11 cellular contexts compared by ENCODE assay signal in the genomic region with DNA sequence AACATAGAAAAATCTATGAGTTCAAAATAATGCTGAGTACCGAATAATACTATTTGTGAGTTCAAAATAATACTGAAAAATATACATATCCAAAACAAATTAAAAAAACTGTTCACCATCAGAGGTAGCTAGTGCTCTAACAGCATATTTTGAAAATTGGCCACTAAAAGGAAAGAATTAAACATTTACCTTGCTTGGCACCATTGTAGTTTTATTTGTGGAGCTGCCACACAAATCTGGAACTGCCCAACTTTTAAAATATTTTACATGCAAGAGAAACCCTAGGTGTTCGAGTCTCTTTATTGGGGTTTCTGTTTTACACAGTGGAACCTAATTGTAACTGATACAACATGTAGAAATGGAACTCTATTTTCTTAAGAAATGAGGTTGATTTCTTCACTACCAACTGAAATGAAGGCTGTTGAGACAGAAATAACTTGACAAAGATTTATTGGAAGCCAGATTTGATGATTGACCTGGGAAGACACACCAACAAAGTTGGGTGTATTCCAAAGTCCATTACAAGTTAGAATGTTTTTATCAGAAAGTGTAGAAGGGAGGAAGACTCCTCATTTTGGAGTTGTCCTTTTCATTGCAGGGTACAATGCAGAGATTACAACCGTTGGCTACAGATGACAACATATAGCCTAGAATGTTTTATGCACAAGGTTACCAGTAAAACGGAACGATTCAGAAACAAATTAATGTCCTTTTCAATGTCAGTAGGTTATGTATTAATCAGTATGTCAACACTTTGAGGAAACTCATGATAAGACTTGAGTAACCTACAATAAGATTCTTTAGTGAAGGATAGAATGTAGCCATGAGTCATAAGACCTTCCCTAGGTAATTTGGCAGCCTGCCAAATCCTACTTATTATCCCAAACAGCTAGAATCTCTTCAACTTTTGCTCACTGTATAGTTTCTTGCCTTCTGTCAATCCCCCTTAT.
A peak's percentile ranks its signal among the peaks of the same experiment; 100 is the strongest.
DNase-seq lines count a peak whose midpoint lies in the region; ATAC-seq lines count a peak whose summit lies in the region.
"Had no signal": no experiment of that assay in that cellular context is flagged by ENCODE, and none has a peak within 500 bp of the region (broad histone marks: within the 10 kb centered on the region; RNA-seq: fewer than 3 reads in every experiment).

No MANE protein-coding gene starts in this region.

- peak; percentile 17 for DNase-seq in GM23248
- DNase-seq in NCI-H2227 (lab: John Stamatoyannopoulos, UW; ENCODE audit: unreplicated experiment): peak; percentile 52
- DNase-seq in epidermal melanocyte (ENCODE audit: insufficient read length, low spot score): no peak
- no peak for DNase-seq in NCI-H2107 treated with DMSO at 0.1 percent for 48 hours (lab: John Stamatoyannopoulos, UW; ENCODE audit: unreplicated experiment)
- no peak for DNase-seq in NCI-H524 treated with DMSO at 0.1 percent for 48 hours (lab: John Stamatoyannopoulos, UW)
- DNase-seq: activated CD4-positive, alpha-beta T cell treated with anti-CD3 and anti-CD28 coated beads, Interleukin-2, amount 50 U/mL, for 48 hours; naive thymus-derived CD8-positive, alpha-beta T cell; substantia nigra had no signal

- no peak overlapping the region for H3K4me2 ChIP-seq in GM23248 (ENCODE audit: unreplicated experiment)

- H3K27ac ChIP-seq in GM23248 (no peak overlapping the region), duodenal mucosa (ENCODE audit: low read depth, low read length) (no peak overlapping the region), mucosa of rectum (ENCODE audit: low read depth in 2 of 2, low read length in 2 of 2) (peak overlapping the region; percentile 49 to 67)

- in situ Hi-C loops in GM23248 (cut with MboI): no loop called here

- no peaks in the 10 kb centered on the region for H3K36me3 ChIP-seq in GM23248 (ENCODE audit: low read depth)
- no peaks in the 10 kb centered on the region for H3K36me3 ChIP-seq in duodenal mucosa (ENCODE audit: control insufficient read depth in 1 of 2, insufficient read depth in 2 of 2, low read length in 2 of 2)
- H3K36me3 ChIP-seq in mucosa of rectum (ENCODE audit: control insufficient read depth in 2 of 2, insufficient read depth in 2 of 2, low read length in 2 of 2): no peaks in the 10 kb centered on the region

- H3K9me2 ChIP-seq in GM23248 (ENCODE audit: insufficient read depth): no peaks in the 10 kb centered on the region

- H4K20me1 ChIP-seq in GM23248 (ENCODE audit: insufficient read depth): no peaks in the 10 kb centered on the region

- no peak overlapping the region for H2AFZ ChIP-seq in GM23248

- H3K9ac ChIP-seq in GM23248 (no peak overlapping the region), duodenal mucosa (ENCODE audit: low read depth in 1 of 2, low read length in 2 of 2) (no peak overlapping the region), mucosa of rectum (ENCODE audit: low read depth in 1 of 2, low read length in 2 of 2) (peak overlapping the region in 1 of 2 donors; percentile 38)

- H3K9me3 ChIP-seq in GM23248 (ENCODE audit: low read depth) (no peaks in the 10 kb centered on the region), duodenal mucosa (ENCODE audit: control insufficient read depth in 1 of 2, low read length in 2 of 2) (no peaks in the 10 kb centered on the region), mucosa of rectum (ENCODE audit: control insufficient read depth in 2 of 2, low read length in 2 of 2) (no peaks in the 10 kb centered on the region)

- 0 out of 2 replicates have a peak, but pooled peaks cover 5% of the 10 kb centered on the region for H3K27me3 ChIP-seq in GM23248 (replicated peaks; ENCODE audit: insufficient read depth)
- no peaks in the 10 kb centered on the region for H3K27me3 ChIP-seq in duodenal mucosa (ENCODE audit: control insufficient read depth in 1 of 2, insufficient read depth in 2 of 2, low read length in 2 of 2)
- H3K27me3 ChIP-seq in mucosa of rectum (ENCODE audit: control insufficient read depth in 2 of 2, insufficient read depth in 2 of 2, low read length in 2 of 2): no peaks in the 10 kb centered on the region

- no peak for ATAC-seq in HG03159 (IDR thresholded peaks at IDR 0.05; ENCODE audit: unreplicated experiment)
- ATAC-seq: naive thymus-derived CD8-positive, alpha-beta T cell had no signal

- H3K4me3 ChIP-seq in GM23248: no peak overlapping the region
- H3K4me3 ChIP-seq in duodenal mucosa (ENCODE audit: low read depth in 1 of 2, low read length in 2 of 2): peak overlapping the region; percentile 34 to 46
- H3K4me3 ChIP-seq in mucosa of rectum (ENCODE audit: low read length in 2 of 2): peak overlapping the region; percentile 6 to 14

- H3K4me1 ChIP-seq in GM23248 (ENCODE audit: insufficient read depth): 0 out of 2 replicates have a peak, but pooled peaks cover 6% of the 10 kb centered on the region
- peaks cover 5 to 32% of the 10 kb centered on the region in 2 donors for H3K4me1 ChIP-seq in duodenal mucosa (ENCODE audit: control insufficient read depth in 1 of 2, insufficient read depth in 2 of 2, low read length in 2 of 2)
- H3K4me1 ChIP-seq in mucosa of rectum (ENCODE audit: control insufficient read depth in 2 of 2, insufficient read depth in 2 of 2, low read length in 2 of 2): peaks cover 14 to 16% of the 10 kb centered on the region in 2 donors

- no peaks in the 10 kb centered on the region for H3K79me2 ChIP-seq in GM23248 (ENCODE audit: insufficient read depth)

- WGBS in GM23248 (ENCODE audit: low coverage in 1 of 2, low lambda C conversion rate in 2 of 2, missing lambda C conversion rate in 2 of 2), 2 experiments: 77 to 78% methylated on average over 5 of the region's 5 CpGs

- H3F3A ChIP-seq in GM23248 (ENCODE audit: insufficient read depth): 0 out of 2 replicates have a peak, but pooled peaks cover 10% of the 10 kb centered on the region

Comparison
In these comparisons a context has a peak if more than half of its experiments do, and no peak if none do; other contexts are left out.
1. DNase-seq: peak in GM23248 (single experiment) and NCI-H2227 (single experiment); none in epidermal melanocyte (single experiment), NCI-H2107 treated with DMSO at 0.1 percent for 48 hours (single experiment) and NCI-H524 treated with DMSO at 0.1 percent for 48 hours (single experiment).
2. H3K27ac ChIP-seq: peak in mucosa of rectum (2 of 2); none in GM23248 (single experiment) and duodenal mucosa (single experiment).